ENCODE assay signal across 27 cellular contexts in genomic region chr4:148120216-148120615, GRCh38.
"Had no signal": no experiment of that assay in that cellular context is flagged by ENCODE, and none has a peak within 500 bp of the region (broad histone marks: within the 10 kb centered on the region; RNA-seq: fewer than 3 reads in every experiment).

No MANE protein-coding gene starts in this region.

- H3K4me2 ChIP-seq: PC-9 had no signal

- ATAC-seq: activated CD8-positive, alpha-beta T cell treated with anti-CD3 and anti-CD28 coated beads, Interleukin-2, amount 10 ng/mL, durations not matched to agents 7 days and 5 days; body of pancreas; Right ventricle myocardium inferior had no signal

- H3K4me1 ChIP-seq: body of pancreas, breast epithelium had no signal

- H3K27me3 ChIP-seq: adrenal gland, body of pancreas, breast epithelium had no signal

- H3K4me3 ChIP-seq: adrenal gland, body of pancreas, breast epithelium, PC-9 had no signal

- DNase-seq: activated CD4-positive, alpha-beta T cell treated with anti-CD3 and anti-CD28 coated beads, Interleukin-2, amount 10 ng/mL, durations not matched to agents 7 days and 5 days; activated CD4-positive, alpha-beta T cell treated with anti-CD3 and anti-CD28 coated beads, Interleukin-2, amount 50 U/mL, for 48 hours; activated CD8-positive, alpha-beta T cell treated with anti-CD3 and anti-CD28 coated beads, Interleukin-2, amount 10 ng/mL, durations not matched to agents 7 days and 5 days; activated gamma-delta T cell; activated naive CD4-positive, alpha-beta T cell treated with Interleukin-2 at 50 U/mL for 16 hours; activated naive CD8-positive, alpha-beta T cell treated with anti-CD3 and anti-CD28 coated beads, Interleukin-2, amount 10 ng/mL, durations not matched to agents 7 days and 5 days; activated T-cell treated with anti-CD3 and anti-CD28 coated beads, Interleukin-2, amount 50 U/mL, for 24 hours; adrenal gland; body of pancreas; NCI-H1092 treated with DMSO at 0.1 percent for 48 hours; NCI-H1417; NCI-H146; NCI-H187; NCI-H2029 treated with DMSO at 0.1 percent for 48 hours; NCI-H2107; NCI-H2171; NCI-H510A; NCI-H526; NCI-H748 treated with DMSO at 0.1 percent for 48 hours; PC-9; SW 1271; T-helper 1 cell; T-helper 2 cell; T-helper 9 cell had no signal

- H3K27ac ChIP-seq: adrenal gland, body of pancreas, breast epithelium, PC-9, RWPE1 had no signal

- H2AFZ ChIP-seq: PC-9 had no signal

- H3K36me3 ChIP-seq: adrenal gland had no signal
